Comparison of ENCODE assay signal across 1 cellular context in the genomic region with DNA sequence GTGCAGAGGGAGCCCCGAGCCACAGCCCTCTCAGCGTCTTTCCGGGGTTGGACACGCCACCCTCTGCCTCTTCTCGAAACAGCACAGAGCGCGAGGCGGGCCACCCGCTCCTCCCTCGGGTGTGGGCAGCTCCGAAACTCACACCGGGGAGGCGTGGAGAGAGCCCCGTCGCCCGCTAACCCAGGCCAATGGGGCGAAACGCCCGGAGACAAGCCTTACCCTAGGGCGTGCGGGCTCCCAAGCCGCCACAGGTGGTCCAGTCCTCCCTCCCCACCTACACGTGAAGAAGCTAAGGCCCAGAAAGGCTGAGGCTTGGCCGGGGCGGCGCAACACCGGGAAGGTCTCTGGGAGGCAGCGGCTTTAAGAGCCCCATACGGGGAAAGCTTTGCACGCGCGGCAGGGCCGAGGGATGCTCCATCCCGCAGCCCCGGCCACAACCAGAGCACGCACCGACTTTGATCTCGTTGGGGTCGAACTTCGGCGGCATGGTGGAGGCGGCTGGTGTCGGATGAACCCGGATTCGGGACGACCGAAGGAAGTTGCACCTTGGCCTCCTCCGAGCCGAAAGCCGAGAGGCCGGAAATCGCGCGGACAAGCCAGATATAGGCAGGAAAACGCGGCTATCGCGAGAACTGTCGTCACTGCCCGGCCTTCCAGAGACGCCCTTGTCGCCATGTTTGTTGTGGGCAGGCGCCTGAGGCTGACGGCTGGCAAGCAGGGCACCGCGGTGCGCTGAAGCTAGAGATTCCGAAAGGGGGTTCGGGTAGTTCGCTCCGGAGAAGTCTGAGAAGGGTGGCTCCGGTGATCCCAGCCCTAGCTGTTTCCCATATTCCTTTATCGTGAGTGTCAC.
A peak's percentile ranks its signal among the peaks of the same experiment; 100 is the strongest.
TF ChIP-seq lines count a peak whose summit lies in the region.

TSS of gene LRSAM1 (plus strand) at position 680 of the 850 bp plus-strand sequence. CDS start 3,018 bp downstream, outside the sequence.
TSS of gene RPL12 (minus strand) at position 576 of the 850 bp plus-strand sequence. CDS start at position 487, 89 bp downstream.

TF ChIP-seq in K562, 482 proteins besides CTCF, POLR2A, EP300 and RAD21 (continued from another document and continues in another):
- TF ChIP-seq ZC3H8 (IDR thresholded peaks at IDR 0.05) (no peak), ZNF197 (CRISPR knock-in tag; IDR thresholded peaks at IDR 0.05; ENCODE audit: low read depth) (no peak), ATF1 (CRISPR knock-in tag; IDR thresholded peaks at IDR 0.05) (peak; percentile 63; the same call in 1 of the 2 replicates), ATF1 (tag; IDR thresholded peaks at IDR 0.05) (peak; percentile 98), ATF6 (CRISPR knock-in tag; IDR thresholded peaks at IDR 0.05) (peak; percentile 96; the same call in 1 of the 2 replicates), ATF7 (IDR thresholded peaks at IDR 0.05) (peak; percentile 92), CREM (IDR thresholded peaks at IDR 0.05; ENCODE audit: low read depth) (peak; percentile 98), KLF6 (CRISPR knock-in tag; IDR thresholded peaks at IDR 0.05; ENCODE audit: borderline replicate concordance) (no peak), LEF1 (IDR thresholded peaks at IDR 0.05) (peak; percentile 57; the same call in 1 of the 2 replicates), GTF2F1 (IDR thresholded peaks at IDR 0.05; ENCODE audit: low read depth, low read length) (peak; percentile 93), NFE2L1 (tag; IDR thresholded peaks at IDR 0.05; ENCODE audit: borderline replicate concordance, low read depth) (no peak), EZH2 (IDR thresholded peaks at IDR 0.05; ENCODE audit: borderline replicate concordance, low read depth, low read length) (no peak), PHTF2 (CRISPR knock-in tag; IDR thresholded peaks at IDR 0.05) (no peak), THAP7 (CRISPR knock-in tag; IDR thresholded peaks at IDR 0.05) (peak; percentile 79; the same call in 1 of the 2 replicates), PML (IDR thresholded peaks at IDR 0.05; ENCODE audit: low read length) (peak; percentile 96), GATA2 (CRISPR knock-in tag; IDR thresholded peaks at IDR 0.05) (no peak), NCOA1 (IDR thresholded peaks at IDR 0.05; ENCODE audit: low read depth) (no peak), POLR3A (IDR thresholded peaks at IDR 0.05; ENCODE audit: borderline replicate concordance, extremely low read depth, insufficient read depth, insufficient read length) (no peak), ETV6 (IDR thresholded peaks at IDR 0.05; ENCODE audit: borderline replicate concordance in 1 of 2, low read depth in 2 of 2, low read length in 1 of 2) (no peak), ETV6 (CRISPR knock-in tag; IDR thresholded peaks at IDR 0.05; ENCODE audit: borderline replicate concordance) (no peak), ETS2 (tag; IDR thresholded peaks at IDR 0.05; ENCODE audit: borderline replicate concordance, poor library complexity, severe bottlenecking) (peak; percentile 48), SMC3 (conservative IDR thresholded peaks at IDR 0.05; ENCODE audit: insufficient read depth, low read depth, low read length) (no peak), HEY1 (CRISPR knock-in tag; IDR thresholded peaks at IDR 0.05; ENCODE audit: borderline replicate concordance) (no peak), ZBTB43 (CRISPR knock-in tag; IDR thresholded peaks at IDR 0.05) (no peak), EP400 (IDR thresholded peaks at IDR 0.05) (peak; percentile 99), HDAC1 (IDR thresholded peaks at IDR 0.05) (0 out of 4 replicates have a peak, but pooled peaks have one; percentile 65 to 80), C11orf30 (IDR thresholded peaks at IDR 0.05; ENCODE audit: low read depth) (no peak), ZFX (CRISPR knock-in tag; IDR thresholded peaks at IDR 0.05) (peak; percentile 94), BACH1 (tag; IDR thresholded peaks at IDR 0.05) (no peak), ZNF431 (CRISPR knock-in tag; IDR thresholded peaks at IDR 0.05) (peak; percentile 79), PCBP1 (IDR thresholded peaks at IDR 0.05; ENCODE audit: low read depth, low read length, poor library complexity, severe bottlenecking) (peak; percentile 96), SIN3B (IDR thresholded peaks at IDR 0.05; ENCODE audit: low read depth) (no peak), SP1 (CRISPR knock-in tag; IDR thresholded peaks at IDR 0.05) (peak; percentile 94), FOXJ3 (CRISPR knock-in tag; IDR thresholded peaks at IDR 0.05) (no peak), POLR2G (IDR thresholded peaks at IDR 0.05; ENCODE audit: low read depth, low read length) (peak; percentile 100), ZNF518B (CRISPR knock-in tag; IDR thresholded peaks at IDR 0.05) (no peak), U2AF1 (optimal IDR thresholded peaks at IDR 0.05; ENCODE audit: low read depth, low read length) (peak; percentile 65), SRF (CRISPR knock-in tag; IDR thresholded peaks at IDR 0.05) (peak; percentile 23 to 32; a peak in 1 of 4 replicates), GTF2E2 (tag; IDR thresholded peaks at IDR 0.05) (peak; percentile 96), ELF1 (tag; IDR thresholded peaks at IDR 0.05) (peak; percentile 89), RBM14 (IDR thresholded peaks at IDR 0.05; ENCODE audit: borderline replicate concordance, insufficient read depth, low read depth, low read length) (no peak), ZBED1 (IDR thresholded peaks at IDR 0.05) (peak; percentile 80; the same call in 1 of the 2 replicates), HMBOX1 (IDR thresholded peaks at IDR 0.05) (peak; percentile 86), MYC (IDR thresholded peaks at IDR 0.05; ENCODE audit: low read depth, low read length) (peak; percentile 97), MYC (CRISPR knock-in tag; IDR thresholded peaks at IDR 0.05; ENCODE audit: borderline replicate concordance, low read depth) (peak; percentile 97), ZNF12 (CRISPR knock-in tag; IDR thresholded peaks at IDR 0.05) (peak; percentile 84; the same call in 1 of the 2 replicates), CBFA2T2 (conservative IDR thresholded peaks at IDR 0.05) (peak; percentile 2; the same call in 1 of the 2 replicates), ZNF778 (CRISPR knock-in tag; IDR thresholded peaks at IDR 0.05) (no peak), KDM4B (IDR thresholded peaks at IDR 0.05; ENCODE audit: borderline replicate concordance in 2 of 2, low read depth in 1 of 2) (no peak), MTA1 (IDR thresholded peaks at IDR 0.05; ENCODE audit: borderline replicate concordance) (peak; percentile 81), ZNF124 (CRISPR knock-in tag; IDR thresholded peaks at IDR 0.05) (no peak), MAFG (tag; conservative IDR thresholded peaks at IDR 0.05) (no peak)
- TF ChIP-seq, protein P1, sequence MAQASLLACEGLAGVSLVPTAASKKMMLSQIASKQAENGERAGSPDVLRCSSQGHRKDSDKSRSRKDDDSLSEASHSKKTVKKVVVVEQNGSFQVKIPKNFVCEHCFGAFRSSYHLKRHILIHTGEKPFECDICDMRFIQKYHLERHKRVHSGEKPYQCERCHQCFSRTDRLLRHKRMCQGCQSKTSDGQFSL (CRISPR knock-in tag; IDR thresholded peaks at IDR 0.05) = peak; percentile 63; the same call in 1 of the 2 replicates
- TF ChIP-seq, protein P1 (tag; IDR thresholded peaks at IDR 0.05) = no peak
- TF ChIP-seq, protein P2, sequence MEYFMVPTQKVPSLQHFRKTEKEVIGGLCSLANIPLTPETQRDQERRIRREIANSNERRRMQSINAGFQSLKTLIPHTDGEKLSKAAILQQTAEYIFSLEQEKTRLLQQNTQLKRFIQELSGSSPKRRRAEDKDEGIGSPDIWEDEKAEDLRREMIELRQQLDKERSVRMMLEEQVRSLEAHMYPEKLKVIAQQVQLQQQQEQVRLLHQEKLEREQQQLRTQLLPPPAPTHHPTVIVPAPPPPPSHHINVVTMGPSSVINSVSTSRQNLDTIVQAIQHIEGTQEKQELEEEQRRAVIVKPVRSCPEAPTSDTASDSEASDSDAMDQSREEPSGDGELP (CRISPR knock-in tag; IDR thresholded peaks at IDR 0.05; ENCODE audit: borderline replicate concordance) = peak; percentile 85
- TF ChIP-seq, protein P3, sequence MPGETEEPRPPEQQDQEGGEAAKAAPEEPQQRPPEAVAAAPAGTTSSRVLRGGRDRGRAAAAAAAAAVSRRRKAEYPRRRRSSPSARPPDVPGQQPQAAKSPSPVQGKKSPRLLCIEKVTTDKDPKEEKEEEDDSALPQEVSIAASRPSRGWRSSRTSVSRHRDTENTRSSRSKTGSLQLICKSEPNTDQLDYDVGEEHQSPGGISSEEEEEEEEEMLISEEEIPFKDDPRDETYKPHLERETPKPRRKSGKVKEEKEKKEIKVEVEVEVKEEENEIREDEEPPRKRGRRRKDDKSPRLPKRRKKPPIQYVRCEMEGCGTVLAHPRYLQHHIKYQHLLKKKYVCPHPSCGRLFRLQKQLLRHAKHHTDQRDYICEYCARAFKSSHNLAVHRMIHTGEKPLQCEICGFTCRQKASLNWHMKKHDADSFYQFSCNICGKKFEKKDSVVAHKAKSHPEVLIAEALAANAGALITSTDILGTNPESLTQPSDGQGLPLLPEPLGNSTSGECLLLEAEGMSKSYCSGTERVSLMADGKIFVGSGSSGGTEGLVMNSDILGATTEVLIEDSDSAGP (CRISPR knock-in tag; IDR thresholded peaks at IDR 0.05) = no peak
- TF ChIP-seq, protein P4, sequence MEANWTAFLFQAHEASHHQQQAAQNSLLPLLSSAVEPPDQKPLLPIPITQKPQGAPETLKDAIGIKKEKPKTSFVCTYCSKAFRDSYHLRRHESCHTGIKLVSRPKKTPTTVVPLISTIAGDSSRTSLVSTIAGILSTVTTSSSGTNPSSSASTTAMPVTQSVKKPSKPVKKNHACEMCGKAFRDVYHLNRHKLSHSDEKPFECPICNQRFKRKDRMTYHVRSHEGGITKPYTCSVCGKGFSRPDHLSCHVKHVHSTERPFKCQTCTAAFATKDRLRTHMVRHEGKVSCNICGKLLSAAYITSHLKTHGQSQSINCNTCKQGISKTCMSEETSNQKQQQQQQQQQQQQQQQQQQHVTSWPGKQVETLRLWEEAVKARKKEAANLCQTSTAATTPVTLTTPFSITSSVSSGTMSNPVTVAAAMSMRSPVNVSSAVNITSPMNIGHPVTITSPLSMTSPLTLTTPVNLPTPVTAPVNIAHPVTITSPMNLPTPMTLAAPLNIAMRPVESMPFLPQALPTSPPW (CRISPR knock-in tag; IDR thresholded peaks at IDR 0.05) = no peak
